Comparison of ENCODE assay signal across 7 cellular contexts in genomic region chr1:9589144-9589718, GRCh38. TPM values are rescaled to one million over a fixed set of nuclear protein-coding genes. Genes with fewer than 3 reads are reported as not detected.
DNase-seq lines count a peak whose midpoint lies in the region; ATAC-seq and TF ChIP-seq lines count a peak whose summit lies in the region.

No MANE protein-coding gene starts in this region.

- peak; percentile 10 for ATAC-seq in GM19023 (IDR thresholded peaks at IDR 0.05; ENCODE audit: unreplicated experiment)
- peak; percentile 18 for ATAC-seq in HG03060 (IDR thresholded peaks at IDR 0.05; ENCODE audit: low read depth, unreplicated experiment)

- POLR2A ChIA-PET in MCF 10A (lab: Yijun Ruan, JAX), result interaction anchor here (0.7 to 1.4 kb wide), 6 partner anchors 19 to 354 kb away, joined by 3 to 4 read pairs (median 3); partner anchors contain the start of genes H6PD, LZIC and NMNAT1

- no TSS peak for BruUV-seq in MCF 10A (replicated peaks; lab: Mats Ljungman, UMichigan)

- H3K9me3 Mint-ChIP-seq in MCF 10A (ENCODE audit: unreplicated experiment), result no peaks in the 10 kb centered on the region

- peaks cover 16% of the 10 kb centered on the region for H3K4me1 Mint-ChIP-seq in MCF 10A (ENCODE audit: insufficient read depth, unreplicated experiment)

- H3K27ac Mint-ChIP-seq in MCF 10A (ENCODE audit: low read depth, unreplicated experiment), result peak overlapping the region; percentile 32

- no peaks in the 10 kb centered on the region for H3K27me3 Mint-ChIP-seq in MCF 10A (ENCODE audit: insufficient read depth, unreplicated experiment)

- peak overlapping the region; percentile 75 for H3K4me3 Mint-ChIP-seq in MCF 10A (ENCODE audit: unreplicated experiment)

- DNase-seq in T follicular helper cell (ENCODE audit: low read depth) (peak; percentile 27), MCF 10A (ENCODE audit: unreplicated experiment) (peak; percentile 21), left kidney (ENCODE audit: low read depth, low spot score) (peak; percentile 73), SIG-M5 (lab: John Stamatoyannopoulos, UW) (no peak)
- DNase-seq in stimulated activated CD4-positive, alpha-beta T cell treated with anti-CD3 and anti-CD28 coated beads, Interleukin-4, amount 100 ng/mL, for 4 hours, result peak; percentile 29 to 31

- intact Hi-C loops in MCF 10A (cut with micrococcal nuclease), result no loop called here

- TF ChIP-seq CTCF in MCF 10A (IDR thresholded peaks at IDR 0.05; ENCODE audit: unreplicated experiment), result no peak

- peaks cover 6% of the 10 kb centered on the region for H3K36me3 Mint-ChIP-seq in MCF 10A (ENCODE audit: insufficient read depth, unreplicated experiment)

- CTCF ChIA-PET in MCF 10A (lab: Yijun Ruan, JAX), result interaction anchor here (0.6 to 1.0 kb wide), 5 partner anchors 9 to 355 kb away, joined by 3 to 6 read pairs (median 4); no protein-coding TSS in a partner anchor

RNA-seq across cellular contexts. Expression of gene TMEM201, which starts 0.5 kb away (rescaled TPM):
- 9.2 and 11.1 TPM in 2 replicates for total RNA-seq in MCF 10A (2022)

RNA-seq across cellular contexts. Expression of gene SLC25A33, which starts 50.0 kb away (rescaled TPM):
- total RNA-seq in MCF 10A (2022), result 6.5 and 8.1 TPM in 2 replicates
